Comparison of ENCODE assay signal across 8 cellular contexts in the genomic region with DNA sequence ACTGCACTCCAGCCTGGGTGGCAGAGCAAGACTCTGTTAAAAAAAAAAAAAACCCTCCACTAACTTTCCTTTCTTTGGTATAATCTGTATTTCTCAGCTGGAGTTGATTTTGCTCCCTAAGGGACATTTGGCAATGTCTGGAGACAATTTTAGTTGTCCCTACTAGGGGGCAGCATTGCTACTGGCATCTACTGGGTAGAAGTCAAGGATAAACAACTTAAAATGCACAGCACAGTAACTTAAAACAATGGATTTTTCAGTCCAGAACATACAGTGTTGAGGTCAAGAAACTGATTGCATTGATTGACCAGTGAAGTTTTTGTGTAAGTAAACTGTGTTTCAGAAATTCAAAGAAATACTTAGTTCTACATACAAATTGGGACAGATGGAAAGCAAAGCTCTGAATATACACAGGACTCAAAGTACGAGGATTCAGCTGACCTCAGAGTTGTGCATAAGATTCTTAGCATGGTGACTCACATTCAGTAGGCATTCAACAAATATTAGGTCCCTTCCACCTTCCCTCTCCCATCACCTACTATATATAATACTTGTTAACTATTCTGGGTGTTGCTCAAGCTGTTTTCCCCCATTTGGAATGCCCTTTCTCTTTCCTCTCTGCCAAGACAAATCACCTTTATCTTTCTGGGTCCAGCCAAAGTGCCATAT. TPM values are rescaled to one million over a fixed set of nuclear protein-coding genes. Genes with fewer than 3 reads are reported as not detected.
DNase-seq lines count a peak whose midpoint lies in the region; ATAC-seq, FAIRE-seq and TF ChIP-seq lines count a peak whose summit lies in the region.

No MANE protein-coding gene starts in this region.

- H3K27me3 ChIP-seq in adrenal gland, result no peaks in the 10 kb centered on the region

- intact Hi-C loops in adrenal gland (cut with DNase I), result no loop called here

- H3K4me3 Mint-ChIP-seq in activated naive CD8-positive, alpha-beta T cell treated with anti-CD3 and anti-CD28 coated beads, Interleukin-2, amount 50 U/mL, for 24 hours, result no peak overlapping the region
- H3K4me3 Mint-ChIP-seq in mesothelial cell of epicardium, result no peak overlapping the region

- no peak for FAIRE-seq in HTR-8/SVneo (lab: Jason Lieb, UNC)

- no peaks in the 10 kb centered on the region for H3K36me3 Mint-ChIP-seq in activated naive CD8-positive, alpha-beta T cell treated with anti-CD3 and anti-CD28 coated beads, Interleukin-2, amount 50 U/mL, for 24 hours (ENCODE audit: low read depth)
- peaks cover 2% of the 10 kb centered on the region for H3K36me3 Mint-ChIP-seq in mesothelial cell of epicardium

- ATAC-seq in GM21515 (IDR thresholded peaks at IDR 0.05; ENCODE audit: unreplicated experiment) (no peak), HG03460 (IDR thresholded peaks at IDR 0.05; ENCODE audit: unreplicated experiment) (no peak)
- no peak for ATAC-seq in activated naive CD8-positive, alpha-beta T cell treated with anti-CD3 and anti-CD28 coated beads, Interleukin-2, amount 50 U/mL, for 24 hours

- TF ChIP-seq CTCF in adrenal gland (IDR thresholded peaks at IDR 0.05) (peak in 4 of 6 experiments; percentile 13 to 30 (median 26)), mesothelial cell of epicardium (IDR thresholded peaks at IDR 0.05; ENCODE audit: unreplicated experiment) (no peak)

- no peak for TF ChIP-seq POLR2A in adrenal gland (IDR thresholded peaks at IDR 0.05)

- WGBS in adrenal gland, 4 donors, result 38 to 100% (median 52%) methylated on average over 1 of the region's 1 CpG

- in situ Hi-C loops in Caki2 (cut with HindIII; ENCODE audit: low pct_unique_long_range_greater_than_20kb, low sequenced_read_pairs), result no loop called here

- no peaks in the 10 kb centered on the region for H3K4me1 ChIP-seq in adrenal gland (replicated peaks in 1 of 2)

- no peak overlapping the region for H3K4me3 ChIP-seq in adrenal gland

- no peak overlapping the region for H3K27ac ChIP-seq in adrenal gland

- H3K36me3 ChIP-seq in adrenal gland (replicated peaks in 1 of 2), result no peaks in the 10 kb centered on the region

- no peaks in the 10 kb centered on the region for H3K27me3 Mint-ChIP-seq in activated naive CD8-positive, alpha-beta T cell treated with anti-CD3 and anti-CD28 coated beads, Interleukin-2, amount 50 U/mL, for 24 hours
- H3K27me3 Mint-ChIP-seq in mesothelial cell of epicardium (ENCODE audit: low read depth), result no peaks in the 10 kb centered on the region

- no peak overlapping the region for H3K27ac Mint-ChIP-seq in activated naive CD8-positive, alpha-beta T cell treated with anti-CD3 and anti-CD28 coated beads, Interleukin-2, amount 50 U/mL, for 24 hours
- no peak overlapping the region for H3K27ac Mint-ChIP-seq in mesothelial cell of epicardium

- H3K9me3 ChIP-seq in adrenal gland (replicated peaks in 1 of 3), result no peaks in the 10 kb centered on the region

- peaks cover 8% of the 10 kb centered on the region for H3K4me1 Mint-ChIP-seq in activated naive CD8-positive, alpha-beta T cell treated with anti-CD3 and anti-CD28 coated beads, Interleukin-2, amount 50 U/mL, for 24 hours
- peaks cover 19% of the 10 kb centered on the region for H3K4me1 Mint-ChIP-seq in mesothelial cell of epicardium

- DNase-seq in Caki2 (ENCODE audit: low read depth), result peak; percentile 23
- peak; percentile 26 for DNase-seq in HTR-8/SVneo (ENCODE audit: insufficient read length, low spot score)
- peak in 1 of 7 donors; percentile 1 for DNase-seq in adrenal gland
- DNase-seq in kidney tubule cell (ENCODE audit: low spot score), result peak; percentile 52
- DNase-seq in activated naive CD8-positive, alpha-beta T cell treated with anti-CD3 and anti-CD28 coated beads, Interleukin-2, amount 50 U/mL, for 24 hours, result no peak
- DNase-seq in mesothelial cell of epicardium (ENCODE audit: low spot score in 2 of 2, unreplicated experiment in 2 of 2), result no peak

- no peaks in the 10 kb centered on the region for H3K9me3 Mint-ChIP-seq in activated naive CD8-positive, alpha-beta T cell treated with anti-CD3 and anti-CD28 coated beads, Interleukin-2, amount 50 U/mL, for 24 hours
- peaks cover 32% of the 10 kb centered on the region for H3K9me3 Mint-ChIP-seq in mesothelial cell of epicardium

RNA-seq across cellular contexts. Expression of gene DDX53, which starts 8.8 kb away (rescaled TPM):
- total RNA-seq in Caki2 (2014; rRNA removed; shearing (Covaris generic); ENCODE audit: low replicate concordance), result not detected in 2 replicates
- total RNA-seq in adrenal gland, result not detected
- under 1 TPM in 1 of 3 donors, not detected in 2; 0.08 TPM for polyA plus RNA-seq in adrenal gland
- total RNA-seq in mesothelial cell of epicardium, result not detected in 3 replicates

Comparison
In these comparisons a context has a peak if more than half of its experiments do, and no peak if none do; other contexts are left out.
1. DNase-seq: peak in Caki2 (single experiment), HTR-8/SVneo (single experiment) and kidney tubule cell (single experiment); none in activated naive CD8-positive, alpha-beta T cell treated with anti-CD3 and anti-CD28 coated beads, Interleukin-2, amount 50 U/mL, for 24 hours (single experiment) and mesothelial cell of epicardium (0 of 2).